Comparison of ENCODE assay signal across 32 cellular contexts in genomic region chr4:160370046-160370445, GRCh38.
DNase-seq lines count a peak whose midpoint lies in the region; ATAC-seq, FAIRE-seq and TF ChIP-seq lines count a peak whose summit lies in the region.
"Had no signal": no experiment of that assay in that cellular context is flagged by ENCODE, and none has a peak within 500 bp of the region (broad histone marks: within the 10 kb centered on the region; RNA-seq: fewer than 3 reads in every experiment).

No MANE protein-coding gene starts in this region.

- H3K36me3 ChIP-seq in astrocyte (ENCODE audit: insufficient read depth, low read length): no peaks in the 10 kb centered on the region
- H3K36me3 ChIP-seq: ovary, SJSA1, upper lobe of left lung had no signal

- no peaks in the 10 kb centered on the region for H3K9me3 Mint-ChIP-seq in astrocyte (ENCODE audit: unreplicated experiment)
- H3K9me3 Mint-ChIP-seq: activated T-helper 1 cell treated with anti-CD3 and anti-CD28 coated beads, Interleukin-12 subunit alpha, Interleukin-12 subunit beta, Interleukin-2, Interleukin-4 antibody, amounts not matched to agents 30 ng/mL and 10 ng/mL and 1 ng/mL, durations not matched to agents 14 hours and 24 hours and 36 hours had no signal

- peak; percentile 8 for DNase-seq in astrocyte (ENCODE audit: low read depth)
- DNase-seq in glomerular visceral epithelial cell (ENCODE audit: extremely low spot score): peak; percentile 41
- peak; percentile 9 for DNase-seq in smooth muscle cell of the brain vasculature (ENCODE audit: low read depth, low spot score)
- DNase-seq: activated CD4-positive, alpha-beta T cell treated with anti-CD3 and anti-CD28 coated beads, Interleukin-2, amount 50 U/mL, for 48 hours; activated CD8-positive, alpha-beta memory T cell treated with anti-CD3 and anti-CD28 coated beads, Interleukin-2, amount 50 U/mL, for 4 hours; amygdala; C1 segment of cervical spinal cord; glutamatergic neuron; GOT3; mucosa of descending colon; NCI-H1105; NCI-H187 treated with DMSO at 0.1 percent for 48 hours; NCI-H226; NCI-H69; ovary; stimulated activated CD4-positive, alpha-beta T cell treated with anti-CD3 and anti-CD28 coated beads, Interleukin-12 subunit alpha, Interleukin-12 subunit beta, amount 100 ng/mL, for 4 hours; stimulated activated CD4-positive, alpha-beta T cell treated with anti-CD3 and anti-CD28 coated beads, Interleukin-4, amount 100 ng/mL, for 24 hours; substantia nigra; upper lobe of left lung had no signal

- ATAC-seq in GM19328 (IDR thresholded peaks at IDR 0.05; ENCODE audit: unreplicated experiment) (no peak), GM21367 (IDR thresholded peaks at IDR 0.05; ENCODE audit: unreplicated experiment) (no peak), GM21723 (IDR thresholded peaks at IDR 0.05; ENCODE audit: unreplicated experiment) (no peak)
- ATAC-seq: activated CD4-positive, CD25-positive, alpha-beta regulatory T cell treated with anti-CD3 and anti-CD28 coated beads, Interleukin-2, amount 50 U/mL, for 24 hours; GM12878; mucosa of descending colon; stimulated activated effector memory CD8-positive, alpha-beta T cell treated with anti-CD3 and anti-CD28 coated beads, Interleukin-12 subunit alpha, Interleukin-12 subunit beta, amount 100 ng/mL, for 72 hours had no signal

- H3K9ac ChIP-seq in astrocyte (ENCODE audit: low read length): no peak overlapping the region

- peaks cover 3% of the 10 kb centered on the region for H3K4me1 Mint-ChIP-seq in astrocyte (ENCODE audit: low read depth, unreplicated experiment)
- H3K4me1 Mint-ChIP-seq: activated naive CD4-positive, alpha-beta T cell treated with anti-CD3 and anti-CD28 coated beads, Interleukin-2, amount 50 U/mL, for 24 hours; central memory CD8-positive, alpha-beta T cell; stimulated activated effector memory CD8-positive, alpha-beta T cell treated with anti-CD3 and anti-CD28 coated beads, Interleukin-12 subunit alpha, Interleukin-12 subunit beta, amount 100 ng/mL, for 72 hours had no signal

- no peaks in the 10 kb centered on the region for H3K4me1 ChIP-seq in astrocyte (ENCODE audit: insufficient read depth, low read length)
- H3K4me1 ChIP-seq: SJSA1, upper lobe of left lung had no signal

- H3K27ac Mint-ChIP-seq in astrocyte (ENCODE audit: unreplicated experiment): no peak overlapping the region
- H3K27ac Mint-ChIP-seq: activated naive CD4-positive, alpha-beta T cell treated with anti-CD3 and anti-CD28 coated beads, Interleukin-2, amount 50 U/mL, for 24 hours; activated T-helper 1 cell treated with anti-CD3 and anti-CD28 coated beads, Interleukin-12 subunit alpha, Interleukin-12 subunit beta, Interleukin-2, Interleukin-4 antibody, amounts not matched to agents 30 ng/mL and 10 ng/mL and 1 ng/mL, durations not matched to agents 14 hours and 24 hours and 36 hours; nephron; stimulated activated effector memory CD8-positive, alpha-beta T cell treated with anti-CD3 and anti-CD28 coated beads, Interleukin-12 subunit alpha, Interleukin-12 subunit beta, amount 100 ng/mL, for 72 hours had no signal

- H3K36me3 Mint-ChIP-seq in astrocyte (ENCODE audit: low read depth, unreplicated experiment): no peaks in the 10 kb centered on the region
- H3K36me3 Mint-ChIP-seq: activated naive CD4-positive, alpha-beta T cell treated with anti-CD3 and anti-CD28 coated beads, Interleukin-2, amount 50 U/mL, for 24 hours; stimulated activated effector memory CD8-positive, alpha-beta T cell treated with anti-CD3 and anti-CD28 coated beads, Interleukin-12 subunit alpha, Interleukin-12 subunit beta, amount 100 ng/mL, for 72 hours had no signal

- H3K9me3 ChIP-seq in astrocyte (ENCODE audit: insufficient read depth, low read depth, low read length): no peaks in the 10 kb centered on the region
- H3K9me3 ChIP-seq: mucosa of descending colon, ovary, SJSA1, upper lobe of left lung had no signal

- no peak for FAIRE-seq in astrocyte (lab: Jason Lieb, UNC)
- FAIRE-seq: GM12878, keratinocyte had no signal

- H3K27me3 Mint-ChIP-seq in astrocyte (ENCODE audit: low read depth, unreplicated experiment): no peaks in the 10 kb centered on the region
- H3K27me3 Mint-ChIP-seq: activated naive CD4-positive, alpha-beta T cell treated with anti-CD3 and anti-CD28 coated beads, Interleukin-2, amount 50 U/mL, for 24 hours; central memory CD8-positive, alpha-beta T cell had no signal

- H2AFZ ChIP-seq in astrocyte (ENCODE audit: low read depth, low read length): no peak overlapping the region

- H3K4me3 ChIP-seq in astrocyte (ENCODE audit: insufficient read depth, low read depth, low read length): no peak overlapping the region
- H3K4me3 ChIP-seq: GM12878, mucosa of descending colon, ovary, SJSA1, upper lobe of left lung had no signal

- peak; percentile 34; the same call in 1 of the 2 replicates for TF ChIP-seq CTCF in LNCAP (IDR thresholded peaks at IDR 0.05)
- no peak for TF ChIP-seq CTCF in astrocyte (IDR thresholded peaks at IDR 0.05; ENCODE audit: insufficient read depth, low read depth, low read length)

- H3K4me3 Mint-ChIP-seq in astrocyte (ENCODE audit: unreplicated experiment): no peak overlapping the region
- H3K4me3 Mint-ChIP-seq: activated naive CD4-positive, alpha-beta T cell treated with anti-CD3 and anti-CD28 coated beads, Interleukin-2, amount 50 U/mL, for 24 hours; activated T-helper 1 cell treated with anti-CD3 and anti-CD28 coated beads, Interleukin-12 subunit alpha, Interleukin-12 subunit beta, Interleukin-2, Interleukin-4 antibody, amounts not matched to agents 30 ng/mL and 10 ng/mL and 1 ng/mL, durations not matched to agents 14 hours and 24 hours and 36 hours; central memory CD8-positive, alpha-beta T cell; nephron; stimulated activated effector memory CD8-positive, alpha-beta T cell treated with anti-CD3 and anti-CD28 coated beads, Interleukin-12 subunit alpha, Interleukin-12 subunit beta, amount 100 ng/mL, for 72 hours had no signal

- no peak overlapping the region for H3K4me2 ChIP-seq in astrocyte (ENCODE audit: low read length)

- H3K27ac ChIP-seq in astrocyte (ENCODE audit: low read depth, low read length): no peak overlapping the region
- H3K27ac ChIP-seq: ovary, SJSA1, upper lobe of left lung had no signal

- H3K79me2 ChIP-seq in astrocyte (ENCODE audit: insufficient read depth, low read length): no peaks in the 10 kb centered on the region

- no peaks in the 10 kb centered on the region for H4K20me1 ChIP-seq in astrocyte (ENCODE audit: insufficient read depth, low read length)

- no peaks in the 10 kb centered on the region for H3K27me3 ChIP-seq in astrocyte (ENCODE audit: insufficient read depth, low read length)
- H3K27me3 ChIP-seq: SJSA1, upper lobe of left lung had no signal
